In genomic region chr19:12440412-12440762, GRCh38 we compare ENCODE assay signal across 8 cellular contexts. TPM values are rescaled to one million over a fixed set of nuclear protein-coding genes. Genes with fewer than 3 reads are reported as not detected.
DNase-seq lines count a peak whose midpoint lies in the region; ATAC-seq and TF ChIP-seq lines count a peak whose summit lies in the region.
"Not testable (repeated sequence)": the region's sequence is repeated elsewhere in the genome, so short reads cannot be mapped to it uniquely, and the experiment has no call there.

No MANE protein-coding gene starts in this region.

- not testable (repeated sequence) for TF ChIP-seq POLR2A in right lobe of liver (IDR thresholded peaks at IDR 0.05)

- not testable (repeated sequence) for TF ChIP-seq CTCF in AG04450 (IDR thresholded peaks at IDR 0.05; ENCODE audit: low read depth, low read length); right lobe of liver (IDR thresholded peaks at IDR 0.05); smooth muscle cell (IDR thresholded peaks at IDR 0.05; ENCODE audit: borderline replicate concordance, insufficient read depth, poor library complexity, severe bottlenecking)
- TF ChIP-seq CTCF in endodermal cell (conservative IDR thresholded peaks at IDR 0.05) = peak; percentile 28

- not testable (repeated sequence) for H3K27ac ChIP-seq in AG04450 (ENCODE audit: low read depth, low read length)
- H3K27ac ChIP-seq in endodermal cell (ENCODE audit: low read depth, low read length) = peak overlapping the region; percentile 92
- H3K27ac ChIP-seq in right lobe of liver = peak overlapping the region in 1 of 3 donors; percentile 62
- peak overlapping the region; percentile 47 for H3K27ac ChIP-seq in smooth muscle cell (ENCODE audit: low read depth)

- peak overlapping the region; percentile 99 for H3K27ac Mint-ChIP-seq in endodermal cell

- H3K4me2 ChIP-seq in smooth muscle cell = peak overlapping the region; percentile 90

- H3K4me3 ChIP-seq in AG04450 (ENCODE audit: low read depth, low read length) (peak overlapping the region; percentile 82), endodermal cell (ENCODE audit: low read length) (peak overlapping the region; percentile 88), right lobe of liver (peak overlapping the region; percentile 55 to 75 (median 62)), smooth muscle cell (peak overlapping the region; percentile 69)

- not testable (repeated sequence) for H3K9me3 ChIP-seq in AG04450 (ENCODE audit: control insufficient read depth, insufficient read depth, low read length); right lobe of liver; smooth muscle cell (replicated peaks; ENCODE audit: low read depth)
- peaks cover 28% of the 10 kb centered on the region for H3K9me3 ChIP-seq in endodermal cell (ENCODE audit: control insufficient read depth, low read length)

- not testable (repeated sequence) for H3K27me3 Mint-ChIP-seq in endodermal cell (ENCODE audit: insufficient read depth)

- peak overlapping the region; percentile 89 for H3K9ac ChIP-seq in endodermal cell (ENCODE audit: extremely low read depth, low read length, poor library complexity, severe bottlenecking)
- peak overlapping the region; percentile 39 for H3K9ac ChIP-seq in smooth muscle cell (ENCODE audit: low read depth)

- H3K9me3 Mint-ChIP-seq in endodermal cell = peaks cover 49% of the 10 kb centered on the region

- H2AFZ ChIP-seq in smooth muscle cell (ENCODE audit: low read depth) = peak overlapping the region; percentile 43

- not testable (repeated sequence) for H4K20me1 ChIP-seq in smooth muscle cell (ENCODE audit: low read depth)

- not testable (repeated sequence) for H3K36me3 ChIP-seq in endodermal cell (ENCODE audit: control insufficient read depth, insufficient read depth, low read length); right lobe of liver; smooth muscle cell (ENCODE audit: low read depth)

- H3K4me1 Mint-ChIP-seq in endodermal cell = not testable (repeated sequence)

- not testable (repeated sequence) for H3K4me1 ChIP-seq in endodermal cell (ENCODE audit: control insufficient read depth, insufficient read depth, low read length); right lobe of liver; smooth muscle cell (ENCODE audit: low read depth)

- CTCF ChIA-PET in AG04450 (lab: Charles Lee) = not testable (repeated sequence)

- 0% methylated on average over 19 of the region's 26 CpGs; no CpG with 5 or more reads in 1 of the 2 experiments for WGBS in endodermal cell (ENCODE audit: insufficient coverage in 1 of 2, insufficient read length in 1 of 2), 2 experiments
- WGBS in right lobe of liver (ENCODE audit: insufficient coverage, low coverage, low lambda C conversion rate, missing lambda C conversion rate) = 5% methylated on average over 4 of the region's 26 CpGs
- WGBS in smooth muscle cell (ENCODE audit: low lambda C conversion rate) = under 1% methylated on average over 24 of the region's 26 CpGs

- H3K4me3 Mint-ChIP-seq in endodermal cell = peak overlapping the region; percentile 95

- ATAC-seq in GM19328 (IDR thresholded peaks at IDR 0.05; ENCODE audit: unreplicated experiment) (peak; percentile 29), HG03159 (IDR thresholded peaks at IDR 0.05; ENCODE audit: unreplicated experiment) (peak; percentile 36), right lobe of liver (peak in 1 of 4 donors; percentile 53)

- not testable (repeated sequence) for DNase-seq in AG04450 (ENCODE audit: low read depth, low spot score); smooth muscle cell (lab: John Stamatoyannopoulos, UW; ENCODE audit: unreplicated experiment)
- DNase-seq in NCI-H69 (lab: John Stamatoyannopoulos, UW) (peak; percentile 51), activated T-cell treated with anti-CD3 and anti-CD28 coated beads for 48 hours (ENCODE audit: low read depth) (peak; percentile 19), endodermal cell (peak; percentile 81), right lobe of liver (peak in 1 of 3 donors; percentile 31)

- H3F3A ChIP-seq in smooth muscle cell (ENCODE audit: low read depth) = not testable (repeated sequence)

- not testable (repeated sequence) for H3K27me3 ChIP-seq in AG04450 (ENCODE audit: control insufficient read depth, insufficient read depth, low read length); endodermal cell (ENCODE audit: control insufficient read depth, insufficient read depth, low read length, poor library complexity, severe bottlenecking); right lobe of liver; smooth muscle cell (ENCODE audit: low read depth)

- H3K79me2 ChIP-seq in smooth muscle cell (ENCODE audit: low read depth) = not testable (repeated sequence)

- H3K36me3 Mint-ChIP-seq in endodermal cell (ENCODE audit: low read depth) = peaks cover 20% of the 10 kb centered on the region

- intact Hi-C loops in right lobe of liver (cut with DNase I) = not testable (repeated sequence)

- POLR2A ChIA-PET in AG04450 (lab: Yijun Ruan, JAX) = interaction anchor here (0.6 to 1.2 kb wide), 3 partner anchors 75 to 1029 kb away, joined by 3 to 6 read pairs (median 3); partner anchors contain the start of genes ZNF136 and ZNF442

RNA-seq across cellular contexts. Expression of gene ZNF443, which starts 0.4 kb away (rescaled TPM):
- polyA plus RNA-seq in AG04450 (2011; rRNA removed) (1.1 and 1.7 TPM in 2 replicates), smooth muscle cell (0.73 and 3.7 TPM in 2 replicates)
- polyA minus RNA-seq in AG04450 (2011; rRNA and poly(A)+ RNA removed) = 1.5 and 2.7 TPM in 2 replicates
- total RNA-seq in endodermal cell (10 to 100 TPM; 14.3 to 18.6 TPM), right lobe of liver (1 to 10 TPM in 5 of 6 experiments, under 1 TPM in 1; 1.00 to 3.1 (median 2.8) TPM), smooth muscle cell (2.4 and 4.1 TPM in 2 replicates)
- polyA plus RNA-seq in endodermal cell (2013, experiment 1 of 2) = 6.6 TPM
- 7.2 TPM for polyA plus RNA-seq in endodermal cell (2013, experiment 2 of 2)

RNA-seq across cellular contexts. Expression of gene ZNF799, which starts 39.3 kb away (rescaled TPM):
- polyA plus RNA-seq in AG04450 (2011; rRNA removed) (0.97 and 1.2 TPM in 2 replicates), smooth muscle cell (0.93 and 1.8 TPM in 2 replicates)
- 0.92 and 2.0 TPM in 2 replicates for polyA minus RNA-seq in AG04450 (2011; rRNA and poly(A)+ RNA removed)
- total RNA-seq in endodermal cell (1 to 10 TPM; 8.6 to 9.1 TPM), right lobe of liver (1 to 10 TPM; 2.3 to 2.8 (median 2.7) TPM), smooth muscle cell (3.6 and 5.9 TPM in 2 replicates)
- polyA plus RNA-seq in endodermal cell (2013, experiment 1 of 2) = 4.3 TPM
- 4.3 TPM for polyA plus RNA-seq in endodermal cell (2013, experiment 2 of 2)

RNA-seq across cellular contexts. Expression of gene ZNF709, which starts 44.2 kb away (rescaled TPM):
- 1.4 and 1.7 TPM in 2 replicates for polyA plus RNA-seq in AG04450 (2011; rRNA removed)
- 2.5 and 4.7 TPM in 2 replicates for polyA minus RNA-seq in AG04450 (2011; rRNA and poly(A)+ RNA removed)
- total RNA-seq in endodermal cell = 1 to 10 TPM; 5.3 to 7.4 TPM
- 4.6 TPM for polyA plus RNA-seq in endodermal cell (2013, experiment 1 of 2)
- polyA plus RNA-seq in endodermal cell (2013, experiment 2 of 2) = 5.2 TPM
- total RNA-seq in right lobe of liver = under 1 TPM in 5 of 6 experiments, not detected in 1; 0.22 to 0.97 (median 0.49) TPM
- total RNA-seq in smooth muscle cell = 1.2 and 4.0 TPM in 2 replicates
- 0.29 and 1.4 TPM in 2 replicates for polyA plus RNA-seq in smooth muscle cell
